Comparison of ENCODE assay signal across 1 cellular context in the genomic region with DNA sequence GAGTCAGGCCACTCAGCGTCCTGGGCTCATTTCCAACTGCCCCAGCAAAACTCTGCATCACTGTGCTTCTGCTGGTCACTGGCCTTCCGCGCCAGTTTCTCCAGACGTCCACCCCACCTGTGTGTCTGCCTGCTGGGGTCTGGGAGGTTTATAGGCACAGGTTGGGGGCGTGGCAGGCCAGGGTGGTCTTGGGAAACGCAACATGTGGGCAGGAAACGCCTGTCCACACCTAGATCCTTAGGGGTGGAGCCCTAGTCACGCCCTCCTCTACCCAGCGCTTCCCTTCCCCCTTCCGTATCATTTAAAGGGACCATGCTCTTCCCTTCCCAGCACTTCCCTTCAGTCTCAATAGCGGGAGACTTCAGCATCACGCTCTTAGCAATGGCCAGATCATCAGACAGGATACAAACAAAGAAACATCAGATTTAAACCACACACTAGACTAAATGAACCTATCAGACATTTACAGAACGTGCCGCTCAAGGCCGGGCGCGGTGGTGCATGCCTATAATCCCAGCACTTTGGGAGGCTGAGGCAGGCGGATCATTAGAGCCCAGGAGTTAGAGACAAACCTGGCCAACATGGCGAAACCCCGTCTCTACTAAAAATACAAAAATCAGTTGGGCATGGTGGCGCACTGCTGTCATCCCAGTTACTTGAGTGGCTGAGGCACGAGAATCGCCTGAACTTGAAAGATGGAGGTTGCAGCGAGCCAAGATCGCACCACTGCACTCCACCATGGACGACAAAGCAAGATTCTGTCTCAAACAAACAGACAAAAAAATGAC.
TF ChIP-seq lines count a peak whose summit lies in the region.

No MANE protein-coding gene starts in this region.

TF ChIP-seq in K562, 482 proteins besides CTCF, POLR2A, EP300 and RAD21 (continued from another document and continues in another):
- TF ChIP-seq CREB3 (tag; conservative IDR thresholded peaks at IDR 0.05; ENCODE audit: low read depth), result no peak
- TF ChIP-seq, protein P1, sequence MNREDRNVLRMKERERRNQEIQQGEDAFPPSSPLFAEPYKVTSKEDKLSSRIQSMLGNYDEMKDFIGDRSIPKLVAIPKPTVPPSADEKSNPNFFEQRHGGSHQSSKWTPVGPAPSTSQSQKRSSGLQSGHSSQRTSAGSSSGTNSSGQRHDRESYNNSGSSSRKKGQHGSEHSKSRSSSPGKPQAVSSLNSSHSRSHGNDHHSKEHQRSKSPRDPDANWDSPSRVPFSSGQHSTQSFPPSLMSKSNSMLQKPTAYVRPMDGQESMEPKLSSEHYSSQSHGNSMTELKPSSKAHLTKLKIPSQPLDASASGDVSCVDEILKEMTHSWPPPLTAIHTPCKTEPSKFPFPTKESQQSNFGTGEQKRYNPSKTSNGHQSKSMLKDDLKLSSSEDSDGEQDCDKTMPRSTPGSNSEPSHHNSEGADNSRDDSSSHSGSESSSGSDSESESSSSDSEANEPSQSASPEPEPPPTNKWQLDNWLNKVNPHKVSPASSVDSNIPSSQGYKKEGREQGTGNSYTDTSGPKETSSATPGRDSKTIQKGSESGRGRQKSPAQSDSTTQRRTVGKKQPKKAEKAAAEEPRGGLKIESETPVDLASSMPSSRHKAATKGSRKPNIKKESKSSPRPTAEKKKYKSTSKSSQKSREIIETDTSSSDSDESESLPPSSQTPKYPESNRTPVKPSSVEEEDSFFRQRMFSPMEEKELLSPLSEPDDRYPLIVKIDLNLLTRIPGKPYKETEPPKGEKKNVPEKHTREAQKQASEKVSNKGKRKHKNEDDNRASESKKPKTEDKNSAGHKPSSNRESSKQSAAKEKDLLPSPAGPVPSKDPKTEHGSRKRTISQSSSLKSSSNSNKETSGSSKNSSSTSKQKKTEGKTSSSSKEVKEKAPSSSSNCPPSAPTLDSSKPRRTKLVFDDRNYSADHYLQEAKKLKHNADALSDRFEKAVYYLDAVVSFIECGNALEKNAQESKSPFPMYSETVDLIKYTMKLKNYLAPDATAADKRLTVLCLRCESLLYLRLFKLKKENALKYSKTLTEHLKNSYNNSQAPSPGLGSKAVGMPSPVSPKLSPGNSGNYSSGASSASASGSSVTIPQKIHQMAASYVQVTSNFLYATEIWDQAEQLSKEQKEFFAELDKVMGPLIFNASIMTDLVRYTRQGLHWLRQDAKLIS (CRISPR knock-in tag; IDR thresholded peaks at IDR 0.05), result no peak
- no peak for TF ChIP-seq ZNF77 (CRISPR knock-in tag; IDR thresholded peaks at IDR 0.05)
- peak; percentile 90 for TF ChIP-seq ETV5 (CRISPR knock-in tag; IDR thresholded peaks at IDR 0.05; ENCODE audit: low read depth)
- TF ChIP-seq DDX20 (tag; IDR thresholded peaks at IDR 0.05; ENCODE audit: low read depth), result no peak
- TF ChIP-seq RCOR1 (IDR thresholded peaks at IDR 0.05; ENCODE audit: borderline replicate concordance in 1 of 2, low read depth in 2 of 2, low read length in 2 of 2), result peak in 1 of 2 experiments; percentile 37; a peak in 2 of 4 replicates
- TF ChIP-seq SMARCB1 (IDR thresholded peaks at IDR 0.05; ENCODE audit: insufficient read length, low read depth), result no peak
- TF ChIP-seq, protein P2, sequence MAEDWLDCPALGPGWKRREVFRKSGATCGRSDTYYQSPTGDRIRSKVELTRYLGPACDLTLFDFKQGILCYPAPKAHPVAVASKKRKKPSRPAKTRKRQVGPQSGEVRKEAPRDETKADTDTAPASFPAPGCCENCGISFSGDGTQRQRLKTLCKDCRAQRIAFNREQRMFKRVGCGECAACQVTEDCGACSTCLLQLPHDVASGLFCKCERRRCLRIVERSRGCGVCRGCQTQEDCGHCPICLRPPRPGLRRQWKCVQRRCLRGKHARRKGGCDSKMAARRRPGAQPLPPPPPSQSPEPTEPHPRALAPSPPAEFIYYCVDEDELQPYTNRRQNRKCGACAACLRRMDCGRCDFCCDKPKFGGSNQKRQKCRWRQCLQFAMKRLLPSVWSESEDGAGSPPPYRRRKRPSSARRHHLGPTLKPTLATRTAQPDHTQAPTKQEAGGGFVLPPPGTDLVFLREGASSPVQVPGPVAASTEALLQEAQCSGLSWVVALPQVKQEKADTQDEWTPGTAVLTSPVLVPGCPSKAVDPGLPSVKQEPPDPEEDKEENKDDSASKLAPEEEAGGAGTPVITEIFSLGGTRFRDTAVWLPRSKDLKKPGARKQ (CRISPR knock-in tag; IDR thresholded peaks at IDR 0.05), result no peak
- no peak for TF ChIP-seq ZNF274 (IDR thresholded peaks at IDR 0.05; ENCODE audit: borderline replicate concordance, low read depth, low read length)
- TF ChIP-seq ZBED1 (IDR thresholded peaks at IDR 0.05), result peak; percentile 88
- no peak for TF ChIP-seq ZFX (CRISPR knock-in tag; IDR thresholded peaks at IDR 0.05)
- TF ChIP-seq ZNF592 (IDR thresholded peaks at IDR 0.05), result peak; percentile 40; the same call in 1 of the 2 replicates
- TF ChIP-seq MCM7 (IDR thresholded peaks at IDR 0.05), result no peak
- no peak for TF ChIP-seq ZKSCAN3 (CRISPR knock-in tag; IDR thresholded peaks at IDR 0.05)
- no peak for TF ChIP-seq ZNF655 (CRISPR knock-in tag; IDR thresholded peaks at IDR 0.05)
- no peak for TF ChIP-seq CHD1 (IDR thresholded peaks at IDR 0.05; ENCODE audit: low read length)
- TF ChIP-seq GTF2E2 (tag; IDR thresholded peaks at IDR 0.05), result no peak
- TF ChIP-seq STAG1 (CRISPR knock-in tag; IDR thresholded peaks at IDR 0.05; ENCODE audit: borderline replicate concordance), result no peak
- TF ChIP-seq ZNF280B (CRISPR knock-in tag; IDR thresholded peaks at IDR 0.05), result no peak
- no peak for TF ChIP-seq KLF1 (tag; IDR thresholded peaks at IDR 0.05)
- peak; percentile 73 for TF ChIP-seq EP400 (IDR thresholded peaks at IDR 0.05)
- TF ChIP-seq, protein P3, sequence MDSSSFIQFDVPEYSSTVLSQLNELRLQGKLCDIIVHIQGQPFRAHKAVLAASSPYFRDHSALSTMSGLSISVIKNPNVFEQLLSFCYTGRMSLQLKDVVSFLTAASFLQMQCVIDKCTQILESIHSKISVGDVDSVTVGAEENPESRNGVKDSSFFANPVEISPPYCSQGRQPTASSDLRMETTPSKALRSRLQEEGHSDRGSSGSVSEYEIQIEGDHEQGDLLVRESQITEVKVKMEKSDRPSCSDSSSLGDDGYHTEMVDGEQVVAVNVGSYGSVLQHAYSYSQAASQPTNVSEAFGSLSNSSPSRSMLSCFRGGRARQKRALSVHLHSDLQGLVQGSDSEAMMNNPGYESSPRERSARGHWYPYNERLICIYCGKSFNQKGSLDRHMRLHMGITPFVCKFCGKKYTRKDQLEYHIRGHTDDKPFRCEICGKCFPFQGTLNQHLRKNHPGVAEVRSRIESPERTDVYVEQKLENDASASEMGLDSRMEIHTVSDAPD (CRISPR knock-in tag; IDR thresholded peaks at IDR 0.05), result no peak
- no peak for TF ChIP-seq ZNF124 (CRISPR knock-in tag; IDR thresholded peaks at IDR 0.05)
- TF ChIP-seq PTBP1 (IDR thresholded peaks at IDR 0.05; ENCODE audit: low read depth, low read length), result no peak
- TF ChIP-seq CCNT2 (IDR thresholded peaks at IDR 0.05; ENCODE audit: borderline replicate concordance, extremely low read depth, insufficient read length, low read depth, low read length), result no peak
- TF ChIP-seq PCBP1 (IDR thresholded peaks at IDR 0.05; ENCODE audit: low read depth, low read length, poor library complexity, severe bottlenecking), result no peak
- TF ChIP-seq FOXK1 (CRISPR knock-in tag; IDR thresholded peaks at IDR 0.05; ENCODE audit: borderline replicate concordance), result peak; percentile 42; the same call in 1 of the 2 replicates
